In genomic region chr9:137067860-137068538, GRCh38 we compare ENCODE assay signal across 2 cellular contexts.
TF ChIP-seq lines count a peak whose summit lies in the region.

No MANE protein-coding gene starts in this region.

TF ChIP-seq in Ishikawa, 13 proteins besides CTCF, POLR2A, EP300 and RAD21:
- no peak for TF ChIP-seq TCF12 (IDR thresholded peaks at IDR 0.05; ENCODE audit: low read depth)

TF ChIP-seq in endothelial cell of umbilical vein, 7 proteins besides CTCF, POLR2A, EP300 and RAD21:
- TF ChIP-seq MAX (IDR thresholded peaks at IDR 0.05; ENCODE audit: insufficient read depth, insufficient read length) = no peak
- no peak for TF ChIP-seq JUN (IDR thresholded peaks at IDR 0.05; ENCODE audit: borderline replicate concordance, insufficient read depth, insufficient read length, low read depth)
- TF ChIP-seq POLR2AphosphoS5 (IDR thresholded peaks at IDR 0.05; ENCODE audit: insufficient read depth, low read depth, low read length) = no peak
- no peak for TF ChIP-seq FOS (IDR thresholded peaks at IDR 0.05; ENCODE audit: borderline replicate concordance, insufficient read depth, low read length)
- TF ChIP-seq MYC (IDR thresholded peaks at IDR 0.05; ENCODE audit: low read depth, low read length) = no peak
- TF ChIP-seq GATA2 (IDR thresholded peaks at IDR 0.05; ENCODE audit: insufficient read depth, insufficient read length, low read depth, low read length) = no peak
- no peak for TF ChIP-seq EZH2 (IDR thresholded peaks at IDR 0.05; ENCODE audit: borderline replicate concordance, low read depth, low read length, severe bottlenecking)
